In genomic region chr14:45258805-45259204, GRCh38 we compare ENCODE assay signal across 8 cellular contexts.
"Had no signal": no experiment of that assay in that cellular context is flagged by ENCODE, and none has a peak within 500 bp of the region (broad histone marks: within the 10 kb centered on the region; RNA-seq: fewer than 3 reads in every experiment).

No MANE protein-coding gene starts in this region.

- FAIRE-seq: G401.6, GM12878, GM12891, GM12892, GM18507, GM19239 had no signal

- DNase-seq: GDM1, GF-D8 had no signal

- ATAC-seq: GM12878 had no signal

- H3K4me3 ChIP-seq: GM12878 had no signal
